Comparison of ENCODE assay signal across 1 cellular context in the genomic region with DNA sequence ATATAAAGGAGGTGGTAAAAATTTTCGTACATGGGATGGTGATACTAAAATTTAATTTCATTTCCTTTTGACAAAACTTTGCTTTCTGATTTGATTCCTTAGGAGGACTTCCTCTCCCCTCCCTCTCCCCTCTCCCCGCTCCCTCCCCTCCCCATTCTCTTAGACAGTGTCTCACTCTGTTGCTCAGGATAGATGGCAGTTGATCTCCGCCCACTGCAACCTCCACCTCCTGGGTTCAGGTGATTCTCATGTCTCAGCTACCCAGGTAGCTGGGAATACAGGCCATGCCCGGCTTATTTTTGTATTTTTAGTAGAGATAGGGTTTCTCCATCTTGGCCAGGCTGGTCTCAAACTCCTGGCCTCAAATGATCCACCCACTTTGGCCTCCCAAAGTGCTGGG.
TF ChIP-seq lines count a peak whose summit lies in the region.

No MANE protein-coding gene starts in this region.

TF ChIP-seq in WTC11, 78 proteins besides CTCF, POLR2A, EP300 and RAD21 (continued from another document):
- no peak for TF ChIP-seq SMAD4 (CRISPR knock-in tag; IDR thresholded peaks at IDR 0.05)
- no peak for TF ChIP-seq RORB (CRISPR knock-in tag; IDR thresholded peaks at IDR 0.05)
- no peak for TF ChIP-seq CREB1 (CRISPR knock-in tag; IDR thresholded peaks at IDR 0.05)
- TF ChIP-seq TP53 (CRISPR knock-in tag; IDR thresholded peaks at IDR 0.05) = no peak
- TF ChIP-seq, protein P1, sequence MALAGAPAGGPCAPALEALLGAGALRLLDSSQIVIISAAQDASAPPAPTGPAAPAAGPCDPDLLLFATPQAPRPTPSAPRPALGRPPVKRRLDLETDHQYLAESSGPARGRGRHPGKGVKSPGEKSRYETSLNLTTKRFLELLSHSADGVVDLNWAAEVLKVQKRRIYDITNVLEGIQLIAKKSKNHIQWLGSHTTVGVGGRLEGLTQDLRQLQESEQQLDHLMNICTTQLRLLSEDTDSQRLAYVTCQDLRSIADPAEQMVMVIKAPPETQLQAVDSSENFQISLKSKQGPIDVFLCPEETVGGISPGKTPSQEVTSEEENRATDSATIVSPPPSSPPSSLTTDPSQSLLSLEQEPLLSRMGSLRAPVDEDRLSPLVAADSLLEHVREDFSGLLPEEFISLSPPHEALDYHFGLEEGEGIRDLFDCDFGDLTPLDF (CRISPR knock-in tag; IDR thresholded peaks at IDR 0.05) = no peak
- TF ChIP-seq, protein P2, sequence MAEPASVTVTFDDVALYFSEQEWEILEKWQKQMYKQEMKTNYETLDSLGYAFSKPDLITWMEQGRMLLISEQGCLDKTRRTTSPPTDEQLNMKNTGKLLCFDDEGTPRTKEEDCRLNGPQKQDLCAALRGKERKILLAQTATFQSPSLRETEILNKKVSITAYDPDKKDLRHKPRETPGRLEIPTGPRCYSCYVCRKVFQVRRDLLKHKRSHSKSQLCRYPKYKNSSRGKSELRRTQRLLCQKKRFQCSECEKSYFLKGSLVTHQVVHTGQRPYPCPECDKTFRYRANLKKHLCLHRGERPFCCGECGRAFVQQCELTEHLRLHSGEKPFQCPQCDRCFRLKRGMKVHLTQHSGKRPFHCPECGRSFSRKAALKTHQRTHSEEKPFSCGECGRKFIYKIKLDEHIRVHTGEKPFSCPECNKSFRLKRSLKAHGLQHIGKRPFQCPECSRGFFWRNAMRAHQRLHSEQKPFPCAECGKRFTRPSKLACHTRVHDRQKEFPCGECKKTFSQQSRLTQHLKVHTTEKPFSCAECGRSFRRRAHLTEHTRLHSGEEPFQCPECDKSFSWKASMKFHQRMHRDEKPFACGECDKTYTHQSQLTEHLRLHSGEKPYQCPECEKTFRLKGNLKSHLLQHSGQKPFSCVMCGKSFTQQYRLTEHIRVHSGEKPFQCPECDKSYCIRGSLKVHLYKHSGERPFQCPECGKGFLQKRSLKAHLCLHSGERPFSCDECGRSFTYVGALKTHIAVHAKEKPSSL (CRISPR knock-in tag; conservative IDR thresholded peaks at IDR 0.05) = no peak
